Comparison of ENCODE assay signal across 8 cellular contexts in genomic region chr1:173476197-173476663, GRCh38. TPM values are rescaled to one million over a fixed set of nuclear protein-coding genes. Genes with fewer than 3 reads are reported as not detected.
DNase-seq lines count a peak whose midpoint lies in the region; ATAC-seq, FAIRE-seq and TF ChIP-seq lines count a peak whose summit lies in the region.

No MANE protein-coding gene starts in this region.

- no peak for DNase-seq in cardiac muscle cell (ENCODE audit: low read depth in 1 of 2, low spot score in 1 of 2)
- DNase-seq in Right ventricle myocardium inferior (ENCODE audit: missing footprints), result no peak
- DNase-seq in K562 (ENCODE audit: extremely low read depth in 1 of 4, low spot score in 3 of 4), result no peak
- no peak for DNase-seq in lung (ENCODE audit: low spot score)
- DNase-seq in upper lobe of right lung, result no peak
- no peak for DNase-seq in GM13976 (ENCODE audit: low spot score)
- no peak for DNase-seq in activated gamma-delta T cell treated with Interleukin-2 at 50 U/mL for 16 hours

- H3K9me3 ChIP-seq in cardiac muscle cell (ENCODE audit: low read depth), result no peaks in the 10 kb centered on the region
- H3K9me3 ChIP-seq in K562 (replicated peaks; ENCODE audit: control insufficient read depth, insufficient read depth, low read depth, low read length), result peaks cover 5% of the 10 kb centered on the region
- no peaks in the 10 kb centered on the region for H3K9me3 ChIP-seq in lung (ENCODE audit: control insufficient read depth in 2 of 2, insufficient read depth in 1 of 2, low read length in 1 of 2)
- no peaks in the 10 kb centered on the region for H3K9me3 ChIP-seq in upper lobe of right lung

- H3K79me2 ChIP-seq in K562 (ENCODE audit: control insufficient read depth, insufficient read depth, low read length), result peaks cover 62% of the 10 kb centered on the region

- CTCF ChIA-PET in K562 (lab: Yijun Ruan, JAX; ENCODE audit: low intra/inter-chr PET ratio), result no interaction called here

- TF ChIP-seq POLR2A in K562 (conservative IDR thresholded peaks at IDR 0.05), result no peak

- in situ Hi-C loops in K562 (cut with MboI), result no loop called here
- in situ Hi-C loops in GM13976 (cut with MboI; ENCODE audit: low sequenced_read_pairs, unreplicated experiment), result no loop called here

- ATAC-seq in Right ventricle myocardium inferior (no peak), K562 (no peak), lung (ENCODE audit: insufficient read depth, low FRiP score) (no peak), upper lobe of right lung (no peak), GM18520 (IDR thresholded peaks at IDR 0.05; ENCODE audit: unreplicated experiment) (no peak)

- H2AFZ ChIP-seq in K562 (ENCODE audit: low read depth, low read length), result peak overlapping the region; percentile 99

- H3K36me3 ChIP-seq in cardiac muscle cell, result peaks cover 12% of the 10 kb centered on the region
- peaks cover 38% of the 10 kb centered on the region for H3K36me3 ChIP-seq in K562 (ENCODE audit: control insufficient read depth, insufficient read depth, low read length)
- peaks cover under 1 to 3% of the 10 kb centered on the region in 2 donors for H3K36me3 ChIP-seq in lung (ENCODE audit: control insufficient read depth in 2 of 2, insufficient read depth in 2 of 2, low read length in 2 of 2)
- peaks cover 15% of the 10 kb centered on the region for H3K36me3 ChIP-seq in upper lobe of right lung

- no peak for TF ChIP-seq RAD21 in K562 (CRISPR knock-in tag; conservative IDR thresholded peaks at IDR 0.05 in 1 of 2, IDR thresholded peaks at IDR 0.05 in 1 of 2)

- POLR2A ChIA-PET in K562 (lab: Yijun Ruan, JAX), result interaction anchor here (1.0 to 4.2 kb wide), 13 partner anchors 10 to 569 kb away, joined by 3 to 39 read pairs (median 4); partner anchors contain the start of genes CENPL, GAS5 and ZBTB37

- peaks cover 5% of the 10 kb centered on the region; the same call in 1 of the 2 replicates for H4K20me1 ChIP-seq in K562 (replicated peaks; ENCODE audit: control insufficient read depth, insufficient read depth, low read length)

- H3K9me1 ChIP-seq in K562 (ENCODE audit: control insufficient read depth, insufficient read depth, low read length), result no peaks in the 10 kb centered on the region

- intact Hi-C loops in Right ventricle myocardium inferior (cut with DNase I) (loop anchor here (2.0 to 10.0 kb wide), 3 partner anchors 45 to 941 kb away; partner anchors contain the start of genes KLHL20 and SUCO), K562 (cut with micrococcal nuclease) (loop anchor here (5.0 kb wide), 4 partner anchors 209 to 391 kb away; partner anchors contain the start of genes CENPL, DARS2, GAS5 and ZBTB37), upper lobe of right lung (cut with DNase I) (no loop called here)

- no peaks in the 10 kb centered on the region for H3K27me3 ChIP-seq in cardiac muscle cell
- no peaks in the 10 kb centered on the region for H3K27me3 ChIP-seq in K562 (ENCODE audit: control insufficient read depth in 2 of 2, insufficient read depth in 2 of 2, low read length in 2 of 2)
- no peaks in the 10 kb centered on the region for H3K27me3 ChIP-seq in lung (ENCODE audit: control insufficient read depth, insufficient read depth)
- no peaks in the 10 kb centered on the region for H3K27me3 ChIP-seq in upper lobe of right lung

- no peak for FAIRE-seq in K562 (lab: Jason Lieb, UNC)

- no TSS peak for BruUV-seq in K562 (replicated peaks; lab: Mats Ljungman, UMichigan)

- TF ChIP-seq CTCF in cardiac muscle cell (IDR thresholded peaks at IDR 0.05; ENCODE audit: low read depth, low read length), result no peak
- no peak for TF ChIP-seq CTCF in K562 (IDR thresholded peaks at IDR 0.05 in 2 of 3, conservative IDR thresholded peaks at IDR 0.05 in 1 of 3; ENCODE audit: insufficient read depth in 2 of 3, low read depth in 1 of 3, low read length in 3 of 3)
- no peak for TF ChIP-seq CTCF in lung (IDR thresholded peaks at IDR 0.05; ENCODE audit: control extremely low read depth, extremely low read depth)
- TF ChIP-seq CTCF in upper lobe of right lung (IDR thresholded peaks at IDR 0.05), result no peak
- no peak for TF ChIP-seq CTCF in GM13976 (IDR thresholded peaks at IDR 0.05; ENCODE audit: borderline replicate concordance, control extremely low read depth, extremely low read depth, insufficient read depth, missing control alignments)

- peak overlapping the region; percentile 92 for H3K27ac ChIP-seq in cardiac muscle cell
- H3K27ac ChIP-seq in K562 (ENCODE audit: extremely low read depth, low read depth, low read length), result peak overlapping the region; percentile 82
- peak overlapping the region; percentile 83 to 85 for H3K27ac ChIP-seq in lung (ENCODE audit: low read depth in 1 of 2, low read length in 1 of 2)
- peak overlapping the region; percentile 97 for H3K27ac ChIP-seq in upper lobe of right lung

- H3K9ac ChIP-seq in K562 (ENCODE audit: insufficient read depth in 1 of 2, low read depth in 2 of 2, low read length in 2 of 2), result peak overlapping the region; percentile 78 to 95

- H3K4me3 ChIP-seq in cardiac muscle cell, result peak overlapping the region; percentile 58
- peak overlapping the region; percentile 70 for H3K4me3 ChIP-seq in K562
- H3K4me3 ChIP-seq in lung, result peak overlapping the region; percentile 41
- H3K4me3 ChIP-seq in upper lobe of right lung, result peak overlapping the region; percentile 77

- WGBS in K562 (ENCODE audit: insufficient coverage, low coverage, missing lambda C conversion rate), result 11% methylated on average over 5 of the region's 5 CpGs
- WGBS in lung, 2 donors, result 46 to 49% methylated on average over 5 of the region's 5 CpGs

- no peak for TF ChIP-seq EP300 in K562 (IDR thresholded peaks at IDR 0.05; ENCODE audit: low read length)

- peak overlapping the region; percentile 93 for H3K4me2 ChIP-seq in K562 (ENCODE audit: insufficient read depth, low read length)

- H3K4me1 ChIP-seq in cardiac muscle cell (ENCODE audit: low read depth) (peaks cover 43% of the 10 kb centered on the region), K562 (replicated peaks in 1 of 2; ENCODE audit: control insufficient read depth in 2 of 2, insufficient read depth in 2 of 2, low read length in 2 of 2) (peaks cover 11 to 34% of the 10 kb centered on the region in 2 experiments), lung (ENCODE audit: control insufficient read depth in 2 of 2, insufficient read depth in 2 of 2, low read length in 2 of 2) (peaks cover 2 to 11% of the 10 kb centered on the region in 2 donors), upper lobe of right lung (peaks cover 38% of the 10 kb centered on the region)

TF ChIP-seq in K562, 482 proteins besides CTCF, POLR2A, EP300 and RAD21 (continues in another document):
- TF ChIP-seq DEAF1 (CRISPR knock-in tag; IDR thresholded peaks at IDR 0.05) (0 out of 2 replicates have a peak, but pooled peaks have one; percentile 20), ZKSCAN1 (IDR thresholded peaks at IDR 0.05; ENCODE audit: low read depth, low read length) (peak; percentile 98), RAD51 (IDR thresholded peaks at IDR 0.05; ENCODE audit: borderline replicate concordance, low read depth) (0 out of 2 replicates have a peak, but pooled peaks have one; percentile 12)

RNA-seq across cellular contexts. Expression of gene PRDX6, which starts 0.9 kb away (rescaled TPM):
- 383 and 529 TPM in 2 replicates for total RNA-seq in cardiac muscle cell
- 433 and 443 TPM in 2 replicates for polyA plus RNA-seq in cardiac muscle cell
- total RNA-seq in Right ventricle myocardium inferior, result 518 TPM
- total RNA-seq in K562 (2011; cell fraction: chromatin; rRNA removed; ENCODE audit: low replicate concordance), result 92.6 and 207 TPM in 2 replicates
- 94.7 and 99.7 TPM in 2 replicates for total RNA-seq in K562 (2011; cell fraction: nucleolus; rRNA removed)
- total RNA-seq in K562 (2011; cell fraction: nucleoplasm; rRNA removed), result 162 and 225 TPM in 2 replicates
- total RNA-seq in K562 (2014; rRNA removed), result 288 and 356 TPM in 2 replicates
- 610 and 692 TPM in 2 replicates for total RNA-seq in K562 (2014; rRNA removed; fragmentation: Illumina TruSeq; extraction: Trizol)
- 447 and 473 TPM in 2 replicates for total RNA-seq in K562 (2015; rRNA removed; fragmentation: Illumina TruSeq; extraction: Trizol)
- total RNA-seq in K562 (2021), result 540 and 565 TPM in 2 replicates
- polyA plus RNA-seq in K562 (2011; rRNA removed), result 667 and 707 TPM in 2 replicates
- 284 and 513 TPM in 2 replicates for polyA plus RNA-seq in K562 (2011; cell fraction: cytosol; rRNA removed)
- 318 and 427 TPM in 2 replicates for polyA plus RNA-seq in K562 (2011; cell fraction: nucleus; rRNA removed)
- 371 and 470 TPM in 2 replicates for polyA plus RNA-seq in K562 (2012)
- 636 and 642 TPM in 2 replicates for polyA plus RNA-seq in K562 (2014; fragmentation: Illumina TruSeq; extraction: Trizol)
- polyA plus RNA-seq in K562 (2014; fragmentation: Nextera tagmentation; extraction: Ambion mirVana), result 1,000 to 10,000 TPM in 1 of 2 experiments, 100 to 1,000 TPM in 1; 884 to 1,082 TPM
- polyA plus RNA-seq in K562 (2014; rRNA removed), result 277 and 291 TPM in 2 replicates
- 909 and 927 TPM in 2 replicates for polyA minus RNA-seq in K562 (2011; rRNA and poly(A)+ RNA removed)
- 447 and 551 TPM in 2 replicates for polyA minus RNA-seq in K562 (2011; cell fraction: cytosol; rRNA and poly(A)+ RNA removed)
- polyA minus RNA-seq in K562 (2011; cell fraction: nucleus; rRNA and poly(A)+ RNA removed), result 125 and 223 TPM in 2 replicates
- 100 to 1,000 TPM; 170 to 273 TPM for total RNA-seq in lung
- 100 to 1,000 TPM; 219 to 347 TPM for polyA plus RNA-seq in lung
- total RNA-seq in upper lobe of right lung, result 201 TPM
